In genomic region chr5:135248801-135249231, GRCh38 we compare ENCODE assay signal across 22 cellular contexts.
A peak's percentile ranks its signal among the peaks of the same experiment; 100 is the strongest.
DNase-seq lines count a peak whose midpoint lies in the region; ATAC-seq, FAIRE-seq and TF ChIP-seq lines count a peak whose summit lies in the region.
"Had no signal": no experiment of that assay in that cellular context is flagged by ENCODE, and none has a peak within 500 bp of the region (broad histone marks: within the 10 kb centered on the region; RNA-seq: fewer than 3 reads in every experiment).

No MANE protein-coding gene starts in this region.

- no peak overlapping the region for H2BK12ac ChIP-seq in neuronal stem cell (ENCODE audit: low read length)

- H2BK15ac ChIP-seq in IMR-90 (ENCODE audit: low read depth, low read length) (peak overlapping the region; percentile 87; the same call in 1 of the 3 replicates), neuronal stem cell (ENCODE audit: low read length) (peak overlapping the region; percentile 3)

- in situ Hi-C loops in IMR-90 (cut with MboI; ENCODE audit: low sequenced_read_pairs): no loop called here
- in situ Hi-C loops in ACHN (cut with HindIII; ENCODE audit: low pct_ligation_motif_present, low pct_unique_long_range_greater_than_20kb, low sequenced_read_pairs): no loop called here

- POLR2A ChIA-PET in A549 (lab: Yijun Ruan, JAX): interaction anchor here (0.7 kb wide), 1 partner anchor 216 kb away, joined by 3 read pairs; no protein-coding TSS in a partner anchor
- POLR2A ChIA-PET in IMR-90 (lab: Charles Lee; ENCODE audit: unreplicated experiment): no interaction called here

- peak overlapping the region; percentile 85 for H4K91ac ChIP-seq in IMR-90 (ENCODE audit: insufficient read depth, low read depth, low read length)
- H4K91ac ChIP-seq in neuronal stem cell (ENCODE audit: low read depth, low read length, poor library complexity): peak overlapping the region; percentile 11

- H3K4me3 ChIP-seq in A549: no peak overlapping the region
- no peak overlapping the region for H3K4me3 ChIP-seq in IMR-90 (ENCODE audit: insufficient read depth, low read depth, low read length)
- no peak overlapping the region for H3K4me3 ChIP-seq in coronary artery
- no peak overlapping the region for H3K4me3 ChIP-seq in neuronal stem cell (ENCODE audit: low read length in 2 of 2)
- H3K4me3 ChIP-seq: pancreas had no signal

- 88% methylated on average over 8 of the region's 8 CpGs for WGBS in A549 (ENCODE audit: missing lambda C conversion rate)
- 73% methylated on average over 3 of the region's 8 CpGs; no CpG with 5 or more reads in 1 of the 2 experiments for WGBS in IMR-90 (ENCODE audit: extremely low coverage in 2 of 2, insufficient read length in 1 of 2), 2 experiments
- WGBS in neuronal stem cell (ENCODE audit: extremely low coverage in 2 of 2, insufficient read length in 2 of 2, insufficient replicate concordance in 1 of 2), 2 donors: no CpG with 5 or more reads among the region's 8 CpGs

- H3K23ac ChIP-seq in IMR-90 (ENCODE audit: low read depth, low read length): no peak overlapping the region
- no peak overlapping the region for H3K23ac ChIP-seq in neuronal stem cell (ENCODE audit: low read depth, low read length, poor library complexity)

- no peak for ATAC-seq in A549
- no peak for ATAC-seq in IMR-90 (ENCODE audit: low read depth)
- no peak for ATAC-seq in GM21723 (IDR thresholded peaks at IDR 0.05; ENCODE audit: unreplicated experiment)
- no peak for ATAC-seq in HG03571 (IDR thresholded peaks at IDR 0.05; ENCODE audit: unreplicated experiment)
- ATAC-seq: naive thymus-derived CD4-positive, alpha-beta T cell; pancreas; right cardiac atrium had no signal

- CTCF ChIA-PET in A549 (lab: Yijun Ruan, JAX): interaction anchor here (0.6 to 3.6 kb wide), 3 partner anchors 12 to 40 kb away, joined by 4 to 14 read pairs (median 9); no protein-coding TSS in a partner anchor
- CTCF ChIA-PET in IMR-90 (lab: Yijun Ruan, JAX): no interaction called here

- no peak overlapping the region for H4K5ac ChIP-seq in IMR-90 (ENCODE audit: low read depth, low read length)

- no peak overlapping the region for H3K56ac ChIP-seq in IMR-90 (ENCODE audit: extremely low read depth, insufficient read depth, low read length)

- H3K27me3 ChIP-seq in IMR-90 (ENCODE audit: control insufficient read depth, insufficient read depth, low read length) (no peaks in the 10 kb centered on the region), neuronal stem cell (ENCODE audit: control insufficient read depth in 3 of 3, insufficient read depth in 3 of 3, low read depth in 1 of 3, low read length in 3 of 3) (no peaks in the 10 kb centered on the region)
- H3K27me3 ChIP-seq: brain microvascular endothelial cell, pancreas had no signal

- DNase-seq in A549 (ENCODE audit: low read depth in 1 of 2, low spot score in 1 of 2) (no peak), IMR-90 (no peak), coronary artery (ENCODE audit: low spot score) (peak; percentile 56), neuronal stem cell (ENCODE audit: low spot score) (no peak), ACHN (no peak), CD14-positive monocyte (ENCODE audit: low spot score) (no peak)
- DNase-seq: activated CD4-positive, CD25-positive, alpha-beta regulatory T cell treated with anti-CD3 and anti-CD28 coated beads, Interleukin-2, amount 50 U/mL, for 72 hours; activated effector memory CD4-positive, alpha-beta T cell treated with Interleukin-2 at 50 U/mL for 16 hours; brain microvascular endothelial cell; cortex of kidney; GDM1; mesendoderm; NCI-H1105 treated with DMSO at 0.1 percent for 48 hours; NCI-H2029 treated with DMSO at 0.1 percent for 48 hours; pancreas; right cardiac atrium; SIG-M5; stimulated activated CD4-positive, alpha-beta T cell treated with anti-CD3 and anti-CD28 coated beads, Interleukin-15, amount 100 ng/mL, for 24 hours had no signal

- TF ChIP-seq EP300 in A549 (IDR thresholded peaks at IDR 0.05): no peak

- H3K4ac ChIP-seq in IMR-90 (ENCODE audit: low read depth, low read length) (peak overlapping the region; percentile 92), neuronal stem cell (ENCODE audit: low read length) (no peak overlapping the region)

- H3K79me1 ChIP-seq in IMR-90 (ENCODE audit: low read depth in 1 of 2, low read length in 2 of 2) (peaks cover 0 to 26% of the 10 kb centered on the region in 2 experiments; a peak in 2 of 4 replicates), neuronal stem cell (ENCODE audit: low read depth, low read length) (no peaks in the 10 kb centered on the region)

- H3K9me3 ChIP-seq in A549 (no peaks in the 10 kb centered on the region), IMR-90 (ENCODE audit: control insufficient read depth, insufficient read depth, low read length) (no peaks in the 10 kb centered on the region), neuronal stem cell (replicated peaks in 1 of 2; ENCODE audit: control insufficient read depth in 2 of 2, insufficient read depth in 1 of 2, low read depth in 1 of 2, low read length in 2 of 2) (peaks cover 0 to 4% of the 10 kb centered on the region in 2 donors)
- H3K9me3 ChIP-seq: pancreas had no signal

- H3K27ac Mint-ChIP-seq in CD14-positive monocyte: peak overlapping the region in 1 of 7 donors; percentile 22
- H3K27ac Mint-ChIP-seq: naive thymus-derived CD4-positive, alpha-beta T cell had no signal

- intact Hi-C loops in IMR-90 (cut with micrococcal nuclease) (no loop called here), CD14-positive monocyte (cut with micrococcal nuclease) (no loop called here)

- H3K27ac ChIP-seq in A549 (peak overlapping the region; percentile 93 to 98), IMR-90 (ENCODE audit: insufficient read depth, low read length) (no peak overlapping the region), coronary artery (no peak overlapping the region), neuronal stem cell (replicated peaks; ENCODE audit: low read length) (no peak overlapping the region)
- H3K27ac ChIP-seq: brain microvascular endothelial cell, pancreas had no signal

- H3K4me1 Mint-ChIP-seq in CD14-positive monocyte: peaks cover 35% of the 10 kb centered on the region
- H3K4me1 Mint-ChIP-seq: naive thymus-derived CD4-positive, alpha-beta T cell had no signal

- H2BK5ac ChIP-seq in IMR-90 (ENCODE audit: low read depth, low read length, poor library complexity, severe bottlenecking): no peak overlapping the region
- H2BK5ac ChIP-seq in neuronal stem cell (ENCODE audit: low read length): peak overlapping the region; percentile 22

- TF ChIP-seq POLR2A in A549 (IDR thresholded peaks at IDR 0.05; ENCODE audit: low read length) (no peak), IMR-90 (IDR thresholded peaks at IDR 0.05; ENCODE audit: low read depth, low read length) (no peak)

- peak overlapping the region; percentile 93 for H2BK20ac ChIP-seq in IMR-90 (ENCODE audit: low read depth, low read length)

- H3K27me3 Mint-ChIP-seq in CD14-positive monocyte (ENCODE audit: low read depth in 3 of 3): peaks cover 0 to 2% (median 0%) of the 10 kb centered on the region in 3 donors

- H3K4me1 ChIP-seq in A549: peaks cover 56% of the 10 kb centered on the region
- peaks cover 40% of the 10 kb centered on the region for H3K4me1 ChIP-seq in IMR-90 (ENCODE audit: control insufficient read depth, insufficient read depth, low read length)
- peaks cover 0 to 28% of the 10 kb centered on the region in 2 donors for H3K4me1 ChIP-seq in neuronal stem cell (ENCODE audit: control insufficient read depth in 2 of 2, insufficient read depth in 1 of 2, low read depth in 1 of 2, low read length in 2 of 2)
- H3K4me1 ChIP-seq: pancreas had no signal

- BruUV-seq in IMR-90 (replicated peaks; lab: Mats Ljungman, UMichigan): no TSS peak

- peak overlapping the region; percentile 52 for H2AK9ac ChIP-seq in IMR-90 (replicated peaks; ENCODE audit: low read depth, low read length, poor library complexity)

- H2BK120ac ChIP-seq in IMR-90 (ENCODE audit: low read depth, low read length): peak overlapping the region; percentile 87
- H2BK120ac ChIP-seq in neuronal stem cell (ENCODE audit: low read depth, low read length): no peak overlapping the region

- peak overlapping the region; percentile 25 for H2AFZ ChIP-seq in IMR-90 (replicated peaks; ENCODE audit: low read length, poor library complexity)
- H2AFZ ChIP-seq in neuronal stem cell (ENCODE audit: low read length): no peak overlapping the region

- H4K8ac ChIP-seq in IMR-90 (ENCODE audit: low read depth in 2 of 2, low read length in 2 of 2) (peak overlapping the region in 1 of 2 experiments; percentile 81; a peak in 2 of 4 replicates), neuronal stem cell (ENCODE audit: low read depth, low read length) (no peak overlapping the region)

- peaks cover 0 to 13% (median 3%) of the 10 kb centered on the region in 7 donors for H3K9me3 Mint-ChIP-seq in CD14-positive monocyte
- H3K9me3 Mint-ChIP-seq: naive thymus-derived CD4-positive, alpha-beta T cell had no signal

- H3K36me3 Mint-ChIP-seq in CD14-positive monocyte: no peaks in the 10 kb centered on the region
- H3K36me3 Mint-ChIP-seq: naive thymus-derived CD4-positive, alpha-beta T cell had no signal

- H3K36me3 ChIP-seq in IMR-90 (ENCODE audit: control insufficient read depth, insufficient read depth, low read length): no peaks in the 10 kb centered on the region
- peaks cover 0 to 2% of the 10 kb centered on the region in 2 donors for H3K36me3 ChIP-seq in neuronal stem cell (replicated peaks in 1 of 2; ENCODE audit: control insufficient read depth in 2 of 2, insufficient read depth in 2 of 2, low read length in 2 of 2)
- H3K36me3 ChIP-seq: brain microvascular endothelial cell, pancreas had no signal

- TF ChIP-seq CTCF in A549 (IDR thresholded peaks at IDR 0.05) (no peak), IMR-90 (conservative IDR thresholded peaks at IDR 0.05; ENCODE audit: low read depth, low read length) (no peak), coronary artery (IDR thresholded peaks at IDR 0.05) (no peak), CD14-positive monocyte (IDR thresholded peaks at IDR 0.05) (no peak)

- H4K20me1 ChIP-seq in IMR-90 (ENCODE audit: insufficient read depth, low read length): no peaks in the 10 kb centered on the region

- no peak overlapping the region for H3K4me3 Mint-ChIP-seq in CD14-positive monocyte
- H3K4me3 Mint-ChIP-seq: naive thymus-derived CD4-positive, alpha-beta T cell had no signal

- peaks cover 31% of the 10 kb centered on the region for H3K9me1 ChIP-seq in IMR-90 (ENCODE audit: insufficient read depth, low read length)

- no peak overlapping the region for H3K18ac ChIP-seq in IMR-90 (ENCODE audit: low read depth, low read length)
- H3K18ac ChIP-seq in neuronal stem cell (ENCODE audit: low read length): peak overlapping the region; percentile 16

- H3K9ac ChIP-seq in IMR-90 (ENCODE audit: low read depth, low read length) (no peak overlapping the region), neuronal stem cell (ENCODE audit: low read depth, low read length, poor library complexity) (no peak overlapping the region)

- peak overlapping the region; percentile 90 for H2AK5ac ChIP-seq in IMR-90 (ENCODE audit: low read depth, low read length)
- H2AK5ac ChIP-seq in neuronal stem cell (ENCODE audit: low read depth, low read length): peak overlapping the region; percentile 40

- H3K4me2 ChIP-seq in A549 (no peak overlapping the region; the same call in 2 of the 3 replicates), IMR-90 (ENCODE audit: low read depth, low read length) (no peak overlapping the region), neuronal stem cell (ENCODE audit: insufficient read depth, low read length, poor library complexity, severe bottlenecking) (no peak overlapping the region)

- dilution Hi-C loops in IMR-90 (cut with HindIII; ENCODE audit: low sequenced_read_pairs, unreplicated experiment): no loop called here

- FAIRE-seq in A549 (lab: Jason Lieb, UNC): no peak
- FAIRE-seq: endometrium, pancreas had no signal

- TF ChIP-seq RAD21 in A549 (conservative IDR thresholded peaks at IDR 0.05 in 1 of 2, IDR thresholded peaks at IDR 0.05 in 1 of 2): no peak
- no peak for TF ChIP-seq RAD21 in IMR-90 (IDR thresholded peaks at IDR 0.05; ENCODE audit: low read length)

- H3K14ac ChIP-seq in IMR-90 (replicated peaks; ENCODE audit: low read depth, low read length): peak overlapping the region; percentile 57; the same call in 1 of the 2 replicates
- no peak overlapping the region for H3K14ac ChIP-seq in neuronal stem cell (ENCODE audit: low read length)

Comparison
In these comparisons a context has a peak if more than half of its experiments do, and no peak if none do; other contexts are left out.
1. H3K27ac ChIP-seq: peak in A549 (2 of 2); none in IMR-90 (single experiment), coronary artery (0 of 2) and neuronal stem cell (single experiment).